Comparison of ENCODE assay signal across 8 cellular contexts in the genomic region with DNA sequence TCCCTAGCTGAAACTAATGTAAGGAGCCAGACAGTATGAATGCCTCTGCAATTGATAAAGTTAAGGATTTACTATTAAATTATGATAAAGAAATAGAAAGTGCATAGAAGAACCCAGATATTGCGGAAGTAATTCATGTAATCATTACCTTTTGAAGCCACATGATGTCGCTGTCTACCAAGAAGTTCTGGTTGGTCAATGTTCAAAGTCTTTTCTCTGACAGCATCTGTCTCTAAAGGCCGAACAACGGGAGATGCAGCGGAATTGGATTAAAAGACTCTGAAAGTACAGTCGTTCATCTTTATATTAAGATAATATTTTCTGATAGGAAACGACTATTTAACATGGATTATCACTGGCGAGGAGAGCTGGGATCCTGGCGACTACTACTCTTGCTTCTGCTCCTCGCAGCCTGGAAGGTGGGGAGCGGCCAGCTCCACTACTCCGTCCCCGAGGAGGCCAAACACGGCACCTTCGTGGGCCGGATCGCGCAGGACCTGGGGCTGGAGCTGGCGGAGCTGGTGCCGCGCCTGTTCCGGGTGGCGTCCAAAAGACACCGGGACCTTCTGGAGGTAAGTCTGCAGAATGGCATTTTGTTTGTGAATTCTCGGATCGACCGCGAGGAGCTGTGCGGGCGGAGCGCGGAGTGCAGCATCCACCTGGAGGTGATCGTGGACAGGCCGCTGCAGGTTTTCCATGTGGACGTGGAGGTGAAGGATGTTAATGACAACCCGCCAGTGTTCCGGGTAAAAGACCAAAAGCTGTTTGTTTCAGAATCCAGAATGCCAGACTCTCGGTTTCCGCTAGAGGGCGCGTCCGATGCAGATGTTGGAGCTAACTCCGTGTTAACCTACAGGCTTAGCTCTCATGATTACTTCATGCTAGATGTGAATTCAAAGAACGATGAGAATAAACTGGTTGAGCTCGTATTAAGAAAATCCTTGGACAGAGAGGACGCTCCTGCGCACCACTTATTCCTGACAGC. TPM values are rescaled to one million over a fixed set of nuclear protein-coding genes. Genes with fewer than 3 reads are reported as not detected.
DNase-seq lines count a peak whose midpoint lies in the region; ATAC-seq and TF ChIP-seq lines count a peak whose summit lies in the region.
"Had no signal": no experiment of that assay in that cellular context is flagged by ENCODE, and none has a peak within 500 bp of the region (broad histone marks: within the 10 kb centered on the region; RNA-seq: fewer than 3 reads in every experiment).

Gene PCDHA8 (plus strand): TSS at position 210 of the 985 bp plus-strand sequence. CDS start 135 bp downstream, at position 345.

- DNase-seq in GM06990 (ENCODE audit: extremely low read depth, insufficient read length) (no peak), LNCaP clone FGC (ENCODE audit: low read depth) (no peak), lower lobe of right lung (no peak), NCI-H1092 (lab: John Stamatoyannopoulos, UW) (no peak), DMS114 treated with DMSO at 0.1 percent for 48 hours (lab: John Stamatoyannopoulos, UW; ENCODE audit: unreplicated experiment) (no peak)
- DNase-seq: NCI-H446 treated with DMSO at 0.1 percent for 48 hours had no signal

- H3K9me3 ChIP-seq in lower lobe of right lung: peaks cover 13% of the 10 kb centered on the region

- H3K27ac ChIP-seq in VCaP (no peak within 1 kb of the TSS), lower lobe of right lung (no peak within 1 kb of the TSS)

- H3K36me3 ChIP-seq in GM06990 (ENCODE audit: control insufficient read depth, insufficient read depth, low read length) (no peaks in the 10 kb centered on the region), lower lobe of right lung (no peaks in the 10 kb centered on the region)

- H3K4me3 ChIP-seq in GM06990 (replicated peaks; ENCODE audit: low read depth, low read length) (no peak within 1 kb of the TSS), LNCaP clone FGC (ENCODE audit: low read depth, low read length) (no peak within 1 kb of the TSS), lower lobe of right lung (no peak within 1 kb of the TSS)

- ATAC-seq in lower lobe of right lung: no peak
- no peak for ATAC-seq in GM21423 (IDR thresholded peaks at IDR 0.05; ENCODE audit: unreplicated experiment)

- peak; percentile 20 for TF ChIP-seq CTCF in GM06990 (IDR thresholded peaks at IDR 0.05; ENCODE audit: insufficient read depth, low read length, poor library complexity, severe bottlenecking)
- TF ChIP-seq CTCF in LNCaP clone FGC (IDR thresholded peaks at IDR 0.05; ENCODE audit: control insufficient read depth, extremely low read depth, insufficient read depth): peak; percentile 53
- peak; percentile 40 for TF ChIP-seq CTCF in VCaP (conservative IDR thresholded peaks at IDR 0.05)
- peak; percentile 10 for TF ChIP-seq CTCF in lower lobe of right lung (IDR thresholded peaks at IDR 0.05)

- no peaks in the 10 kb centered on the region for H3K4me1 ChIP-seq in lower lobe of right lung

- H3K27me3 ChIP-seq in GM06990 (replicated peaks; ENCODE audit: control insufficient read depth, insufficient read depth, low read length) (no peaks in the 10 kb centered on the region), lower lobe of right lung (ENCODE audit: low read depth) (peaks cover 23% of the 10 kb centered on the region)

- intact Hi-C loops in lower lobe of right lung (cut with DNase I): no loop called here

RNA-seq across cellular contexts. Expression of gene PCDHA8, which starts in this region (rescaled TPM):
- total RNA-seq in lower lobe of right lung: 0.38 TPM
